Comparison of ENCODE assay signal across 18 cellular contexts in genomic region chr2:27126252-27126710, GRCh38. TPM values are rescaled to one million over a fixed set of nuclear protein-coding genes. Genes with fewer than 3 reads are reported as not detected.
DNase-seq lines count a peak whose midpoint lies in the region; ATAC-seq and TF ChIP-seq lines count a peak whose summit lies in the region.
"Had no signal": no experiment of that assay in that cellular context is flagged by ENCODE, and none has a peak within 500 bp of the region (broad histone marks: within the 10 kb centered on the region; RNA-seq: fewer than 3 reads in every experiment).

No MANE protein-coding gene starts in this region.

- TF ChIP-seq CTCF in natural killer cell (IDR thresholded peaks at IDR 0.05) (no peak), heart right ventricle (IDR thresholded peaks at IDR 0.05) (no peak), type B pancreatic cell (conservative IDR thresholded peaks at IDR 0.05) (no peak), upper lobe of right lung (IDR thresholded peaks at IDR 0.05) (no peak)

- WGBS in heart right ventricle, 2 donors: 32 to 37% methylated on average over 5 of the region's 5 CpGs

- no peak overlapping the region for H3K4me3 Mint-ChIP-seq in natural killer cell treated with Interleukin-12 subunit alpha and Interleukin-12 subunit beta and Interleukin-15 and Interleukin-18, amount 100 ng/mL, for 72 hours
- H3K4me3 Mint-ChIP-seq in natural killer cell (no peak overlapping the region), type B pancreatic cell (peak overlapping the region; percentile 40)
- H3K4me3 Mint-ChIP-seq in activated CD8-positive, alpha-beta memory T cell treated with anti-CD3 and anti-CD28 coated beads, Interleukin-2, amount 10 ng/mL, durations not matched to agents 7 days and 5 days: no peak overlapping the region

- H3K27me3 ChIP-seq in heart right ventricle: no peaks in the 10 kb centered on the region
- no peaks in the 10 kb centered on the region for H3K27me3 ChIP-seq in upper lobe of right lung

- H3K27ac ChIP-seq in heart right ventricle (peak overlapping the region in 4 of 10 donors; percentile 9 to 55 (median 12)), upper lobe of right lung (no peak overlapping the region)

- no peaks in the 10 kb centered on the region for H3K9me3 Mint-ChIP-seq in natural killer cell treated with Interleukin-12 subunit alpha and Interleukin-12 subunit beta and Interleukin-15 and Interleukin-18, amount 100 ng/mL, for 72 hours
- H3K9me3 Mint-ChIP-seq in natural killer cell: no peaks in the 10 kb centered on the region
- H3K9me3 Mint-ChIP-seq in type B pancreatic cell: no peaks in the 10 kb centered on the region
- H3K9me3 Mint-ChIP-seq in activated CD8-positive, alpha-beta memory T cell treated with anti-CD3 and anti-CD28 coated beads, Interleukin-2, amount 10 ng/mL, durations not matched to agents 7 days and 5 days (ENCODE audit: low read depth): no peaks in the 10 kb centered on the region

- H3K27me3 Mint-ChIP-seq in natural killer cell treated with Interleukin-12 subunit alpha and Interleukin-12 subunit beta and Interleukin-15 and Interleukin-18, amount 100 ng/mL, for 72 hours: no peaks in the 10 kb centered on the region
- H3K27me3 Mint-ChIP-seq in natural killer cell (ENCODE audit: low read depth in 2 of 2): no peaks in the 10 kb centered on the region
- peaks cover 31% of the 10 kb centered on the region for H3K27me3 Mint-ChIP-seq in type B pancreatic cell
- H3K27me3 Mint-ChIP-seq in activated CD8-positive, alpha-beta memory T cell treated with anti-CD3 and anti-CD28 coated beads, Interleukin-2, amount 10 ng/mL, durations not matched to agents 7 days and 5 days: peaks cover 11% of the 10 kb centered on the region

- no peaks in the 10 kb centered on the region for H3K36me3 Mint-ChIP-seq in natural killer cell treated with Interleukin-12 subunit alpha and Interleukin-12 subunit beta and Interleukin-15 and Interleukin-18, amount 100 ng/mL, for 72 hours
- H3K36me3 Mint-ChIP-seq in natural killer cell (no peaks in the 10 kb centered on the region), type B pancreatic cell (peaks cover 8% of the 10 kb centered on the region)
- H3K36me3 Mint-ChIP-seq in activated CD8-positive, alpha-beta memory T cell treated with anti-CD3 and anti-CD28 coated beads, Interleukin-2, amount 10 ng/mL, durations not matched to agents 7 days and 5 days: peaks cover 6% of the 10 kb centered on the region

- DNase-seq in natural killer cell treated with Interleukin-12 subunit alpha and Interleukin-12 subunit beta and Interleukin-15 and Interleukin-18, amount 100 ng/mL, for 72 hours (ENCODE audit: low spot score): peak; percentile 39
- DNase-seq in natural killer cell (no peak), heart right ventricle (peak in 1 of 2 donors; percentile 38), medulla oblongata (ENCODE audit: extremely low spot score) (peak; percentile 10), type B pancreatic cell (ENCODE audit: extremely low spot score, unreplicated experiment) (no peak), NCI-H1436 treated with DMSO at 0.1 percent for 48 hours (lab: John Stamatoyannopoulos, UW) (no peak), upper lobe of right lung (no peak)
- DNase-seq in activated CD8-positive, alpha-beta memory T cell treated with anti-CD3 and anti-CD28 coated beads, Interleukin-2, amount 10 ng/mL, durations not matched to agents 7 days and 5 days: no peak
- DNase-seq: AML-193, DMS79 treated with DMSO at 0.1 percent for 48 hours, GDM1, NCI-H1694, NCI-H345, NCI-H526 treated with DMSO at 0.1 percent for 48 hours, PC-3 had no signal

- CTCF ChIA-PET in activated CD8-positive, alpha-beta memory T cell treated with anti-CD3 and anti-CD28 coated beads, Interleukin-2, amount 10 ng/mL, durations not matched to agents 7 days and 5 days (lab: Charles Lee): interaction anchor here (1.2 to 3.4 kb wide), 2 partner anchors 8 to 305 kb away, joined by 3 to 32 read pairs; partner anchors contain the start of gene PREB

- peaks cover 0 to 24% (median 16%) of the 10 kb centered on the region in 9 donors for H3K36me3 ChIP-seq in heart right ventricle
- peaks cover 12% of the 10 kb centered on the region for H3K36me3 ChIP-seq in upper lobe of right lung

- H3K27ac Mint-ChIP-seq in natural killer cell treated with Interleukin-12 subunit alpha and Interleukin-12 subunit beta and Interleukin-15 and Interleukin-18, amount 100 ng/mL, for 72 hours: no peak overlapping the region
- peak overlapping the region in 1 of 2 donors; percentile 15 for H3K27ac Mint-ChIP-seq in natural killer cell
- H3K27ac Mint-ChIP-seq in type B pancreatic cell: no peak overlapping the region
- no peak overlapping the region for H3K27ac Mint-ChIP-seq in activated CD8-positive, alpha-beta memory T cell treated with anti-CD3 and anti-CD28 coated beads, Interleukin-2, amount 10 ng/mL, durations not matched to agents 7 days and 5 days

- no peak for ATAC-seq in natural killer cell treated with Interleukin-12 subunit alpha and Interleukin-12 subunit beta and Interleukin-15 and Interleukin-18, amount 100 ng/mL, for 72 hours
- no peak for ATAC-seq in natural killer cell
- peak in 7 of 8 donors; percentile 44 to 75 (median 49) for ATAC-seq in heart right ventricle
- ATAC-seq in activated CD8-positive, alpha-beta memory T cell treated with anti-CD3 and anti-CD28 coated beads, Interleukin-2, amount 10 ng/mL, durations not matched to agents 7 days and 5 days: no peak
- no peak for ATAC-seq in upper lobe of right lung
- ATAC-seq: PC-3 had no signal

- peaks cover 11 to 21% of the 10 kb centered on the region in 2 donors for H3K4me1 Mint-ChIP-seq in natural killer cell treated with Interleukin-12 subunit alpha and Interleukin-12 subunit beta and Interleukin-15 and Interleukin-18, amount 100 ng/mL, for 72 hours (ENCODE audit: low read depth in 2 of 2)
- peaks cover 9 to 29% of the 10 kb centered on the region in 2 donors for H3K4me1 Mint-ChIP-seq in natural killer cell
- peaks cover 8% of the 10 kb centered on the region for H3K4me1 Mint-ChIP-seq in type B pancreatic cell (ENCODE audit: unreplicated experiment)
- peaks cover 8% of the 10 kb centered on the region for H3K4me1 Mint-ChIP-seq in activated CD8-positive, alpha-beta memory T cell treated with anti-CD3 and anti-CD28 coated beads, Interleukin-2, amount 10 ng/mL, durations not matched to agents 7 days and 5 days

- H3K9me3 ChIP-seq in heart right ventricle (no peaks in the 10 kb centered on the region), upper lobe of right lung (no peaks in the 10 kb centered on the region)
- H3K9me3 ChIP-seq: HAP-1 had no signal

- no peak overlapping the region for H3K4me3 ChIP-seq in heart right ventricle
- H3K4me3 ChIP-seq in upper lobe of right lung: no peak overlapping the region
- H3K4me3 ChIP-seq: HAP-1 had no signal

- intact Hi-C loops in natural killer cell (cut with micrococcal nuclease): no loop called here
- intact Hi-C loops in heart right ventricle (cut with DNase I): no loop called here
- intact Hi-C loops in upper lobe of right lung (cut with DNase I): no loop called here

- H3K4me1 ChIP-seq in heart right ventricle (peaks cover 0 to 20% (median 10%) of the 10 kb centered on the region in 9 donors), upper lobe of right lung (peaks cover 4% of the 10 kb centered on the region)

RNA-seq across cellular contexts. Expression of gene ABHD1, which starts 2.7 kb away (rescaled TPM):
- total RNA-seq in natural killer cell treated with Interleukin-12 subunit alpha and Interleukin-12 subunit beta and Interleukin-15 and Interleukin-18, amount 100 ng/mL, for 72 hours: under 1 TPM in 1 of 2 donors, not detected in 1; 0.25 TPM
- total RNA-seq in natural killer cell (1 to 10 TPM in 2 of 3 donors, under 1 TPM in 1; 0.88 to 2.4 (median 1.2) TPM), heart right ventricle (1 to 10 TPM in 9 of 10 donors, under 1 TPM in 1; 0.81 to 3.5 (median 2.5) TPM), type B pancreatic cell (ENCODE audit: low replicate concordance) (0.12 and 0.51 TPM in 2 replicates), upper lobe of right lung (0.35 TPM)
- polyA plus RNA-seq in heart right ventricle: 10 to 100 TPM in 1 of 2 donors, under 1 TPM in 1; 0.29 to 12.1 TPM
- under 1 TPM; 0.21 to 0.29 TPM for total RNA-seq in activated CD8-positive, alpha-beta memory T cell treated with anti-CD3 and anti-CD28 coated beads, Interleukin-2, amount 10 ng/mL, durations not matched to agents 7 days and 5 days
- total RNA-seq: A673, HT1080 had no signal

RNA-seq across cellular contexts. Expression of gene CGREF1, which starts 7.4 kb away (rescaled TPM):
- total RNA-seq in natural killer cell treated with Interleukin-12 subunit alpha and Interleukin-12 subunit beta and Interleukin-15 and Interleukin-18, amount 100 ng/mL, for 72 hours: 1 to 10 TPM in 1 of 2 donors, under 1 TPM in 1; 0.36 to 1.4 TPM
- total RNA-seq in natural killer cell (not detected), heart right ventricle (1 to 10 TPM in 3 of 10 donors, under 1 TPM in 7; 0.21 to 1.2 (median 0.68) TPM), type B pancreatic cell (ENCODE audit: low replicate concordance) (1.8 and 2.4 TPM in 2 replicates), upper lobe of right lung (0.43 TPM)
- polyA plus RNA-seq in heart right ventricle: under 1 TPM; 0.57 to 0.73 TPM
- total RNA-seq in activated CD8-positive, alpha-beta memory T cell treated with anti-CD3 and anti-CD28 coated beads, Interleukin-2, amount 10 ng/mL, durations not matched to agents 7 days and 5 days: 1 to 10 TPM; 1.1 to 2.5 TPM

RNA-seq across cellular contexts. Expression of gene PREB, which starts 8.2 kb away (rescaled TPM):
- total RNA-seq in natural killer cell treated with Interleukin-12 subunit alpha and Interleukin-12 subunit beta and Interleukin-15 and Interleukin-18, amount 100 ng/mL, for 72 hours: 100 to 1,000 TPM in 1 of 2 donors, 10 to 100 TPM in 1; 91.6 to 109 TPM
- total RNA-seq in natural killer cell: 10 to 100 TPM; 24.6 to 41.5 (median 31.2) TPM
- total RNA-seq in heart right ventricle: 10 to 100 TPM; 41.6 to 57.2 (median 48.7) TPM
- polyA plus RNA-seq in heart right ventricle: 10 to 100 TPM; 60.9 to 73.7 TPM
- total RNA-seq in type B pancreatic cell (ENCODE audit: low replicate concordance): 52.3 and 53.6 TPM in 2 replicates
- total RNA-seq in activated CD8-positive, alpha-beta memory T cell treated with anti-CD3 and anti-CD28 coated beads, Interleukin-2, amount 10 ng/mL, durations not matched to agents 7 days and 5 days: 10 to 100 TPM; 61.6 to 69.4 TPM
- 42.1 TPM for total RNA-seq in upper lobe of right lung

RNA-seq across cellular contexts. Expression of gene PRR30, which starts 12.9 kb away (rescaled TPM):
- not detected for total RNA-seq in natural killer cell treated with Interleukin-12 subunit alpha and Interleukin-12 subunit beta and Interleukin-15 and Interleukin-18, amount 100 ng/mL, for 72 hours
- total RNA-seq in natural killer cell: not detected
- total RNA-seq in heart right ventricle: not detected
- not detected for polyA plus RNA-seq in heart right ventricle
- total RNA-seq in type B pancreatic cell (ENCODE audit: low replicate concordance): not detected in 2 replicates
- total RNA-seq in activated CD8-positive, alpha-beta memory T cell treated with anti-CD3 and anti-CD28 coated beads, Interleukin-2, amount 10 ng/mL, durations not matched to agents 7 days and 5 days: not detected
- total RNA-seq in upper lobe of right lung: not detected
- total RNA-seq: A673, HT1080, PC-3 had no signal

RNA-seq across cellular contexts. Expression of gene TCF23, which starts 22.5 kb away (rescaled TPM):
- total RNA-seq in natural killer cell treated with Interleukin-12 subunit alpha and Interleukin-12 subunit beta and Interleukin-15 and Interleukin-18, amount 100 ng/mL, for 72 hours: not detected
- not detected for total RNA-seq in natural killer cell
- under 1 TPM in 8 of 10 donors, not detected in 2; 0.05 to 0.21 (median 0.08) TPM for total RNA-seq in heart right ventricle
- polyA plus RNA-seq in heart right ventricle: under 1 TPM; 0.07 to 0.09 TPM
- not detected in 2 replicates for total RNA-seq in type B pancreatic cell (ENCODE audit: low replicate concordance)
- not detected for total RNA-seq in activated CD8-positive, alpha-beta memory T cell treated with anti-CD3 and anti-CD28 coated beads, Interleukin-2, amount 10 ng/mL, durations not matched to agents 7 days and 5 days
- not detected for total RNA-seq in upper lobe of right lung
- total RNA-seq: A673, HT1080, PC-3 had no signal

Comparison
In these comparisons a context has a peak if more than half of its experiments do, and no peak if none do; other contexts are left out.
1. DNase-seq: peak in natural killer cell treated with Interleukin-12 subunit alpha and Interleukin-12 subunit beta and Interleukin-15 and Interleukin-18, amount 100 ng/mL, for 72 hours (single experiment) and medulla oblongata (single experiment); none in natural killer cell (single experiment), type B pancreatic cell (single experiment), activated CD8-positive, alpha-beta memory T cell treated with anti-CD3 and anti-CD28 coated beads, Interleukin-2, amount 10 ng/mL, durations not matched to agents 7 days and 5 days (single experiment), NCI-H1436 treated with DMSO at 0.1 percent for 48 hours (single experiment) and upper lobe of right lung (single experiment).
2. ATAC-seq: peak in heart right ventricle (7 of 8); none in natural killer cell treated with Interleukin-12 subunit alpha and Interleukin-12 subunit beta and Interleukin-15 and Interleukin-18, amount 100 ng/mL, for 72 hours (0 of 2), natural killer cell (0 of 3), activated CD8-positive, alpha-beta memory T cell treated with anti-CD3 and anti-CD28 coated beads, Interleukin-2, amount 10 ng/mL, durations not matched to agents 7 days and 5 days (single experiment) and upper lobe of right lung (single experiment).